Comparison of ENCODE assay signal across 1 cellular context in the genomic region with DNA sequence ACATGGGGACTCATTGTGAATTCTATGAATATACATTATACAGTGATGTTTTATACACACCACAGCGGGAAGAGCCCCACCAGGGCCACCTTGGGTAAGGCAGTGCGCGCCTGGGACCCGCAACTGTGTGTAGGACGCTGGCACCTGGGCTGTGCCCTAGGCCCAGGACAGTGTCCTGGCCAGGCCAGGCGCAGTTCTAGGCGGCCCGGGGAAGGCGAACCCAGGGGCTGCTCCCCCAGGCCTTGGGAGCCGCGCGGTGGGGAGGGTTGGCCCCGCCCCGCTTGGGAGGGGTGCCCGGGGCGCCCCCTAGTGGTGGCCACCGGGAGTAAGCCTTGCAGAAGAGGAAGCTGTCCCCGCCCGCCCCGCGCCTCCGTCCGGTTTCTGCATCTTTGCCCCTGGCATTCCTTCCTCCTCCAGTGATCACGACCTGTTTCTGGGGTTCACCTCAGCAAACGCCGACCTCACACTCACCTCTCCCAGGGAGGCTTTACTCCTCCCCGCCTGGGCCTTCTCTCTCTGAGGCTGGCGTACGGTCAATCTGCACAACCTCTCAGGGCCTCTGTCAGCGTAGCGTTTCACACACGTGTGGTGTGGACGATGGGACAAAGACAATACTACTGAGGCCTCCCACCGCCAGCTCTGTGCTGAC.
TF ChIP-seq lines count a peak whose summit lies in the region.

No MANE protein-coding gene starts in this region.

TF ChIP-seq in HEK293, 187 proteins besides CTCF, POLR2A, EP300 and RAD21 (continued from another document):
- TF ChIP-seq ZNF132 (tag by site-specific recombination; IDR thresholded peaks at IDR 0.05; ENCODE audit: borderline replicate concordance): no peak
- no peak for TF ChIP-seq KLF7 (tag by site-specific recombination; IDR thresholded peaks at IDR 0.05; ENCODE audit: borderline replicate concordance)
- TF ChIP-seq, protein P1, sequence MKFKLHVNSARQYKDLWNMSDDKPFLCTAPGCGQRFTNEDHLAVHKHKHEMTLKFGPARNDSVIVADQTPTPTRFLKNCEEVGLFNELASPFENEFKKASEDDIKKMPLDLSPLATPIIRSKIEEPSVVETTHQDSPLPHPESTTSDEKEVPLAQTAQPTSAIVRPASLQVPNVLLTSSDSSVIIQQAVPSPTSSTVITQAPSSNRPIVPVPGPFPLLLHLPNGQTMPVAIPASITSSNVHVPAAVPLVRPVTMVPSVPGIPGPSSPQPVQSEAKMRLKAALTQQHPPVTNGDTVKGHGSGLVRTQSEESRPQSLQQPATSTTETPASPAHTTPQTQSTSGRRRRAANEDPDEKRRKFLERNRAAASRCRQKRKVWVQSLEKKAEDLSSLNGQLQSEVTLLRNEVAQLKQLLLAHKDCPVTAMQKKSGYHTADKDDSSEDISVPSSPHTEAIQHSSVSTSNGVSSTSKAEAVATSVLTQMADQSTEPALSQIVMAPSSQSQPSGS (tag by site-specific recombination; IDR thresholded peaks at IDR 0.05; ENCODE audit: low read depth): no peak
- TF ChIP-seq ZNF350 (tag by site-specific recombination; IDR thresholded peaks at IDR 0.05): no peak
- no peak for TF ChIP-seq ZNF518A (tag by site-specific recombination; conservative IDR thresholded peaks at IDR 0.05; ENCODE audit: low read depth)
- no peak for TF ChIP-seq ZNF585B (tag by site-specific recombination; IDR thresholded peaks at IDR 0.05)
- TF ChIP-seq REST (tag by site-specific recombination; IDR thresholded peaks at IDR 0.05): no peak
- TF ChIP-seq KLF8 (tag by site-specific recombination; IDR thresholded peaks at IDR 0.05): peak; percentile 45; the same call in 1 of the 2 replicates
- no peak for TF ChIP-seq ZSCAN23 (tag by site-specific recombination; IDR thresholded peaks at IDR 0.05)
- no peak for TF ChIP-seq ZNF626 (tag by site-specific recombination; IDR thresholded peaks at IDR 0.05)
- no peak for TF ChIP-seq ZNF549 (tag by site-specific recombination; IDR thresholded peaks at IDR 0.05)
- no peak for TF ChIP-seq AEBP2 (tag by site-specific recombination; IDR thresholded peaks at IDR 0.05; ENCODE audit: borderline replicate concordance)
- no peak for TF ChIP-seq ZNF174 (tag by site-specific recombination; IDR thresholded peaks at IDR 0.05)
- no peak for TF ChIP-seq ZBTB49 (tag by site-specific recombination; IDR thresholded peaks at IDR 0.05; ENCODE audit: low read depth)
- 0 out of 2 replicates have a peak, but pooled peaks have one; percentile 10 for TF ChIP-seq ZIC2 (tag by site-specific recombination; IDR thresholded peaks at IDR 0.05)
- TF ChIP-seq ZNF560 (tag by site-specific recombination; IDR thresholded peaks at IDR 0.05; ENCODE audit: borderline replicate concordance): no peak
- no peak for TF ChIP-seq ZNF23 (tag by site-specific recombination; IDR thresholded peaks at IDR 0.05; ENCODE audit: borderline replicate concordance)
- TF ChIP-seq ZNF146 (tag by site-specific recombination; IDR thresholded peaks at IDR 0.05): no peak
- TF ChIP-seq, protein P2, sequence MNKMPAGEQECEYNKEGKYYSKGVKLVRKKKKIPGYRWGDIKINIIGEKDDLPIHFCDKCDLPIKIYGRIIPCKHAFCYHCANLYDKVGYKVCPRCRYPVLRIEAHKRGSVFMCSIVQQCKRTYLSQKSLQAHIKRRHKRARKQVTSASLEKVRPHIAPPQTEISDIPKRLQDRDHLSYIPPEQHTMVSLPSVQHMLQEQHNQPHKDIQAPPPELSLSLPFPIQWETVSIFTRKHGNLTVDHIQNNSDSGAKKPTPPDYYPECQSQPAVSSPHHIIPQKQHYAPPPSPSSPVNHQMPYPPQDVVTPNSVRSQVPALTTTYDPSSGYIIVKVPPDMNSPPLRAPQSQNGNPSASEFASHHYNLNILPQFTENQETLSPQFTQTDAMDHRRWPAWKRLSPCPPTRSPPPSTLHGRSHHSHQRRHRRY (tag by site-specific recombination; IDR thresholded peaks at IDR 0.05): no peak
- TF ChIP-seq ZNF394 (tag by site-specific recombination; IDR thresholded peaks at IDR 0.05; ENCODE audit: borderline replicate concordance): no peak
- TF ChIP-seq GLIS2 (tag by site-specific recombination; IDR thresholded peaks at IDR 0.05): peak; percentile 80
- no peak for TF ChIP-seq SCRT1 (tag by site-specific recombination; IDR thresholded peaks at IDR 0.05; ENCODE audit: borderline replicate concordance)
- TF ChIP-seq HIC1 (tag by site-specific recombination; IDR thresholded peaks at IDR 0.05): no peak
- TF ChIP-seq GLIS1 (tag by site-specific recombination; IDR thresholded peaks at IDR 0.05): peak; percentile 56
- TF ChIP-seq, protein P3, sequence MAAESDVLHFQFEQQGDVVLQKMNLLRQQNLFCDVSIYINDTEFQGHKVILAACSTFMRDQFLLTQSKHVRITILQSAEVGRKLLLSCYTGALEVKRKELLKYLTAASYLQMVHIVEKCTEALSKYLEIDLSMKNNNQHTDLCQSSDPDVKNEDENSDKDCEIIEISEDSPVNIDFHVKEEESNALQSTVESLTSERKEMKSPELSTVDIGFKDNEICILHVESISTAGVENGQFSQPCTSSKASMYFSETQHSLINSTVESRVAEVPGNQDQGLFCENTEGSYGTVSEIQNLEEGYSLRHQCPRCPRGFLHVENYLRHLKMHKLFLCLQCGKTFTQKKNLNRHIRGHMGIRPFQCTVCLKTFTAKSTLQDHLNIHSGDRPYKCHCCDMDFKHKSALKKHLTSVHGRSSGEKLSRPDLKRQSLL (tag by site-specific recombination; IDR thresholded peaks at IDR 0.05): no peak
- TF ChIP-seq ZNF341 (tag by site-specific recombination; IDR thresholded peaks at IDR 0.05; ENCODE audit: low read depth): 0 out of 2 replicates have a peak, but pooled peaks have one; percentile 16
- TF ChIP-seq ZNF138 (tag by site-specific recombination; IDR thresholded peaks at IDR 0.05; ENCODE audit: borderline replicate concordance): no peak
- TF ChIP-seq ZNF398 (tag by site-specific recombination; IDR thresholded peaks at IDR 0.05): no peak
- peak; percentile 61 for TF ChIP-seq ZXDB (tag by site-specific recombination; IDR thresholded peaks at IDR 0.05)
